ENCODE assay signal across 18 cellular contexts in the genomic region with DNA sequence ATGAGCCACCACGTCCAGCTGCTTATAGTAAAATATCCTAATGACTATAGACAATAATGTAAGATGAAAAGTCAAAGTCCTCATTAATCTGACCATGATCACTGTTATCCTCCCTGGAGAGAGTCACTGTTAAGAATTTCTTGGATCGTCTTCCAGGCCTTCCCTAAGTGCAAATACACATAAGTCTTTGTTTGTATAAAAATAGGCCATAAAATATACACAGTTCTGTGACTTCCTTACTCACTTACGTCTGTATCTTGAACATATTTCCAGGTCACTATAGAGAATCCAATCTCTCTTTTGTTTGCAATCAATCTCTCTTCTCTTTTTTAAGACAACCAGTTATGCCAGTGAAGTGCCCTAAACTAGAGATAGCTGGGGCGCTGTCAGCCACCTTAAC.
"Had no signal": no experiment of that assay in that cellular context is flagged by ENCODE, and none has a peak within 500 bp of the region (broad histone marks: within the 10 kb centered on the region; RNA-seq: fewer than 3 reads in every experiment).

No MANE protein-coding gene starts in this region.

- H3K36me3 ChIP-seq: lower lobe of right lung, sigmoid colon, thoracic aorta had no signal

- H3K27me3 ChIP-seq: body of pancreas, foreskin keratinocyte, sigmoid colon had no signal

- H3K27ac ChIP-seq: body of pancreas, coronary artery, foreskin keratinocyte, lower lobe of right lung, parathyroid adenoma, sigmoid colon, thoracic aorta had no signal

- H3K4me1 ChIP-seq: body of pancreas, parathyroid adenoma had no signal

- H3K9me3 Mint-ChIP-seq: activated CD4-positive, alpha-beta T cell treated with anti-CD3 and anti-CD28 coated beads, Interleukin-2, amount 10 ng/mL, durations not matched to agents 7 days and 5 days; activated naive CD4-positive, alpha-beta T cell treated with anti-CD3 and anti-CD28 coated beads for 36 hours had no signal

- H3K4me3 Mint-ChIP-seq: activated CD4-positive, alpha-beta T cell treated with anti-CD3 and anti-CD28 coated beads, Interleukin-2, amount 10 ng/mL, durations not matched to agents 7 days and 5 days; activated naive CD4-positive, alpha-beta T cell treated with anti-CD3 and anti-CD28 coated beads for 36 hours had no signal

- H2AFZ ChIP-seq: parathyroid adenoma had no signal

- H3K27ac Mint-ChIP-seq: activated naive CD4-positive, alpha-beta T cell treated with anti-CD3 and anti-CD28 coated beads for 36 hours had no signal

- H3K79me2 ChIP-seq: parathyroid adenoma had no signal

- DNase-seq: activated CD4-positive, alpha-beta T cell treated with anti-CD3 and anti-CD28 coated beads, Interleukin-2, amount 10 ng/mL, durations not matched to agents 7 days and 5 days; activated CD4-positive, CD25-positive, alpha-beta regulatory T cell; activated naive CD4-positive, alpha-beta T cell treated with anti-CD3 and anti-CD28 coated beads for 36 hours; amygdala; caudate nucleus; effector CD8-positive, alpha-beta T cell; foreskin keratinocyte; head of caudate nucleus; lower lobe of right lung; midbrain; sigmoid colon; stimulated activated CD4-positive, alpha-beta T cell treated with anti-CD3 and anti-CD28 coated beads, Interleukin-12 subunit alpha, Interleukin-12 subunit beta, amount 100 ng/mL, for 4 hours; stimulated activated CD4-positive, alpha-beta T cell treated with anti-CD3 and anti-CD28 coated beads, Interleukin-2, amount 100 ng/mL, for 24 hours; T-helper 2 cell had no signal

- H3K9ac ChIP-seq: parathyroid adenoma had no signal

- H3K27me3 Mint-ChIP-seq: activated CD4-positive, alpha-beta T cell treated with anti-CD3 and anti-CD28 coated beads, Interleukin-2, amount 10 ng/mL, durations not matched to agents 7 days and 5 days had no signal

- ATAC-seq: body of pancreas, foreskin keratinocyte had no signal

- H3K9me3 ChIP-seq: body of pancreas, lower lobe of right lung, sigmoid colon, thoracic aorta had no signal

- H3K4me3 ChIP-seq: body of pancreas, coronary artery, lower lobe of right lung, sigmoid colon, thoracic aorta had no signal
